Comparison of ENCODE assay signal across 1 cellular context in genomic region chr3:78176869-78177268, GRCh38.
A peak's percentile ranks its signal among the peaks of the same experiment; 100 is the strongest.
TF ChIP-seq lines count a peak whose summit lies in the region.

No MANE protein-coding gene starts in this region.

TF ChIP-seq in HepG2, 621 proteins besides CTCF, POLR2A, EP300 and RAD21 (continued from another document and continues in another):
- TF ChIP-seq, protein P1, sequence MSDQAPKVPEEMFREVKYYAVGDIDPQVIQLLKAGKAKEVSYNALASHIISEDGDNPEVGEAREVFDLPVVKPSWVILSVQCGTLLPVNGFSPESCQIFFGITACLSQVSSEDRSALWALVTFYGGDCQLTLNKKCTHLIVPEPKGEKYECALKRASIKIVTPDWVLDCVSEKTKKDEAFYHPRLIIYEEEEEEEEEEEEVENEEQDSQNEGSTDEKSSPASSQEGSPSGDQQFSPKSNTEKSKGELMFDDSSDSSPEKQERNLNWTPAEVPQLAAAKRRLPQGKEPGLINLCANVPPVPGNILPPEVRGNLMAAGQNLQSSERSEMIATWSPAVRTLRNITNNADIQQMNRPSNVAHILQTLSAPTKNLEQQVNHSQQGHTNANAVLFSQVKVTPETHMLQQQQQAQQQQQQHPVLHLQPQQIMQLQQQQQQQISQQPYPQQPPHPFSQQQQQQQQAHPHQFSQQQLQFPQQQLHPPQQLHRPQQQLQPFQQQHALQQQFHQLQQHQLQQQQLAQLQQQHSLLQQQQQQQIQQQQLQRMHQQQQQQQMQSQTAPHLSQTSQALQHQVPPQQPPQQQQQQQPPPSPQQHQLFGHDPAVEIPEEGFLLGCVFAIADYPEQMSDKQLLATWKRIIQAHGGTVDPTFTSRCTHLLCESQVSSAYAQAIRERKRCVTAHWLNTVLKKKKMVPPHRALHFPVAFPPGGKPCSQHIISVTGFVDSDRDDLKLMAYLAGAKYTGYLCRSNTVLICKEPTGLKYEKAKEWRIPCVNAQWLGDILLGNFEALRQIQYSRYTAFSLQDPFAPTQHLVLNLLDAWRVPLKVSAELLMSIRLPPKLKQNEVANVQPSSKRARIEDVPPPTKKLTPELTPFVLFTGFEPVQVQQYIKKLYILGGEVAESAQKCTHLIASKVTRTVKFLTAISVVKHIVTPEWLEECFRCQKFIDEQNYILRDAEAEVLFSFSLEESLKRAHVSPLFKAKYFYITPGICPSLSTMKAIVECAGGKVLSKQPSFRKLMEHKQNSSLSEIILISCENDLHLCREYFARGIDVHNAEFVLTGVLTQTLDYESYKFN (CRISPR knock-in tag; conservative IDR thresholded peaks at IDR 0.05): peak; percentile 72
- TF ChIP-seq SMYD3 (CRISPR knock-in tag; IDR thresholded peaks at IDR 0.05): no peak
- no peak for TF ChIP-seq ATF6 (CRISPR knock-in tag; conservative IDR thresholded peaks at IDR 0.05)
- TF ChIP-seq MEIS1 (CRISPR knock-in tag; IDR thresholded peaks at IDR 0.05; ENCODE audit: borderline replicate concordance): no peak; the same call in 1 of the 2 replicates
- TF ChIP-seq SYNCRIP (IDR thresholded peaks at IDR 0.05; ENCODE audit: insufficient read depth, low read depth, low read length): no peak
- no peak for TF ChIP-seq HOXA9 (CRISPR knock-in tag; IDR thresholded peaks at IDR 0.05; ENCODE audit: borderline replicate concordance)
- TF ChIP-seq, protein P2, sequence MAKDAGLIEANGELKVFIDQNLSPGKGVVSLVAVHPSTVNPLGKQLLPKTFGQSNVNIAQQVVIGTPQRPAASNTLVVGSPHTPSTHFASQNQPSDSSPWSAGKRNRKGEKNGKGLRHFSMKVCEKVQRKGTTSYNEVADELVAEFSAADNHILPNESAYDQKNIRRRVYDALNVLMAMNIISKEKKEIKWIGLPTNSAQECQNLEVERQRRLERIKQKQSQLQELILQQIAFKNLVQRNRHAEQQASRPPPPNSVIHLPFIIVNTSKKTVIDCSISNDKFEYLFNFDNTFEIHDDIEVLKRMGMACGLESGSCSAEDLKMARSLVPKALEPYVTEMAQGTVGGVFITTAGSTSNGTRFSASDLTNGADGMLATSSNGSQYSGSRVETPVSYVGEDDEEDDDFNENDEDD (CRISPR knock-in tag; IDR thresholded peaks at IDR 0.05; ENCODE audit: borderline replicate concordance): no peak
- no peak for TF ChIP-seq MATR3 (CRISPR knock-in tag; IDR thresholded peaks at IDR 0.05)
- TF ChIP-seq, protein P3, sequence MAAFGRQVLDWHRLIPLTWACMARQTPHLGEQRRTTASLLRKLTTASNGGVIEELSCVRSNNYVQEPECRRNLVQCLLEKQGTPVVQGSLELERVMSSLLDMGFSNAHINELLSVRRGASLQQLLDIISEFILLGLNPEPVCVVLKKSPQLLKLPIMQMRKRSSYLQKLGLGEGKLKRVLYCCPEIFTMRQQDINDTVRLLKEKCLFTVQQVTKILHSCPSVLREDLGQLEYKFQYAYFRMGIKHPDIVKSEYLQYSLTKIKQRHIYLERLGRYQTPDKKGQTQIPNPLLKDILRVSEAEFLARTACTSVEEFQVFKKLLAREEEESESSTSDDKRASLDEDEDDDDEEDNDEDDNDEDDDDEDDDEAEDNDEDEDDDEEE (CRISPR knock-in tag; IDR thresholded peaks at IDR 0.05): 0 out of 2 replicates have a peak, but pooled peaks have one; percentile 25
- no peak for TF ChIP-seq ZXDC (CRISPR knock-in tag; IDR thresholded peaks at IDR 0.05)
- TF ChIP-seq, protein P4, sequence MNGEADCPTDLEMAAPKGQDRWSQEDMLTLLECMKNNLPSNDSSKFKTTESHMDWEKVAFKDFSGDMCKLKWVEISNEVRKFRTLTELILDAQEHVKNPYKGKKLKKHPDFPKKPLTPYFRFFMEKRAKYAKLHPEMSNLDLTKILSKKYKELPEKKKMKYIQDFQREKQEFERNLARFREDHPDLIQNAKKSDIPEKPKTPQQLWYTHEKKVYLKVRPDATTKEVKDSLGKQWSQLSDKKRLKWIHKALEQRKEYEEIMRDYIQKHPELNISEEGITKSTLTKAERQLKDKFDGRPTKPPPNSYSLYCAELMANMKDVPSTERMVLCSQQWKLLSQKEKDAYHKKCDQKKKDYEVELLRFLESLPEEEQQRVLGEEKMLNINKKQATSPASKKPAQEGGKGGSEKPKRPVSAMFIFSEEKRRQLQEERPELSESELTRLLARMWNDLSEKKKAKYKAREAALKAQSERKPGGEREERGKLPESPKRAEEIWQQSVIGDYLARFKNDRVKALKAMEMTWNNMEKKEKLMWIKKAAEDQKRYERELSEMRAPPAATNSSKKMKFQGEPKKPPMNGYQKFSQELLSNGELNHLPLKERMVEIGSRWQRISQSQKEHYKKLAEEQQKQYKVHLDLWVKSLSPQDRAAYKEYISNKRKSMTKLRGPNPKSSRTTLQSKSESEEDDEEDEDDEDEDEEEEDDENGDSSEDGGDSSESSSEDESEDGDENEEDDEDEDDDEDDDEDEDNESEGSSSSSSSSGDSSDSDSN (CRISPR knock-in tag; IDR thresholded peaks at IDR 0.05): no peak
- TF ChIP-seq ZNF317 (CRISPR knock-in tag; IDR thresholded peaks at IDR 0.05): no peak
- TF ChIP-seq, protein P5, sequence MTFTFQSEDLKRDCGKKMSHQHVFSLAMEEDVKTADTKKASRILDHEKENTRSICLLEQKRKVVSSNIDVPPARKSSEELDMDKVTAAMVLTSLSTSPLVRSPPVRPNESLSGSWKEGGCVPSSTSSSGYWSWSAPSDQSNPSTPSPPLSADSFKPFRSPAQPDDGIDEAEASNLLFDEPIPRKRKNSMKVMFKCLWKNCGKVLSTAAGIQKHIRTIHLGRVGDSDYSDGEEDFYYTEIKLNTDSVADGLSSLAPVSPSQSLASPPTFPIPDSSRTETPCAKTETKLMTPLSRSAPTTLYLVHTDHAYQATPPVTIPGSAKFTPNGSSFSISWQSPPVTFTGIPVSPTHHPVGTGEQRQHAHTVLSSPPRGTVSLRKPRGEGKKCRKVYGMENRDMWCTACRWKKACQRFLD (CRISPR knock-in tag; IDR thresholded peaks at IDR 0.05; ENCODE audit: borderline replicate concordance): no peak
- TF ChIP-seq SMAD3 (CRISPR knock-in tag; IDR thresholded peaks at IDR 0.05): 0 out of 2 replicates have a peak, but pooled peaks have one; percentile 27
- no peak for TF ChIP-seq ZNF674 (CRISPR knock-in tag; IDR thresholded peaks at IDR 0.05; ENCODE audit: low read depth)
- TF ChIP-seq FOXA3 (CRISPR knock-in tag; IDR thresholded peaks at IDR 0.05): peak; percentile 76
- no peak for TF ChIP-seq SOX6 (IDR thresholded peaks at IDR 0.05)
- TF ChIP-seq SOX6 (CRISPR knock-in tag; IDR thresholded peaks at IDR 0.05): peak; percentile 99
- peak; percentile 48; the same call in 1 of the 2 replicates for TF ChIP-seq TGIF2 (CRISPR knock-in tag; IDR thresholded peaks at IDR 0.05)
- TF ChIP-seq NFYB (CRISPR knock-in tag; IDR thresholded peaks at IDR 0.05): no peak
- TF ChIP-seq, protein P6, sequence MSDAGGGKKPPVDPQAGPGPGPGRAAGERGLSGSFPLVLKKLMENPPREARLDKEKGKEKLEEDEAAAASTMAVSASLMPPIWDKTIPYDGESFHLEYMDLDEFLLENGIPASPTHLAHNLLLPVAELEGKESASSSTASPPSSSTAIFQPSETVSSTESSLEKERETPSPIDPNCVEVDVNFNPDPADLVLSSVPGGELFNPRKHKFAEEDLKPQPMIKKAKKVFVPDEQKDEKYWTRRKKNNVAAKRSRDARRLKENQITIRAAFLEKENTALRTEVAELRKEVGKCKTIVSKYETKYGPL (CRISPR knock-in tag; IDR thresholded peaks at IDR 0.05): no peak
- TF ChIP-seq, protein P7, sequence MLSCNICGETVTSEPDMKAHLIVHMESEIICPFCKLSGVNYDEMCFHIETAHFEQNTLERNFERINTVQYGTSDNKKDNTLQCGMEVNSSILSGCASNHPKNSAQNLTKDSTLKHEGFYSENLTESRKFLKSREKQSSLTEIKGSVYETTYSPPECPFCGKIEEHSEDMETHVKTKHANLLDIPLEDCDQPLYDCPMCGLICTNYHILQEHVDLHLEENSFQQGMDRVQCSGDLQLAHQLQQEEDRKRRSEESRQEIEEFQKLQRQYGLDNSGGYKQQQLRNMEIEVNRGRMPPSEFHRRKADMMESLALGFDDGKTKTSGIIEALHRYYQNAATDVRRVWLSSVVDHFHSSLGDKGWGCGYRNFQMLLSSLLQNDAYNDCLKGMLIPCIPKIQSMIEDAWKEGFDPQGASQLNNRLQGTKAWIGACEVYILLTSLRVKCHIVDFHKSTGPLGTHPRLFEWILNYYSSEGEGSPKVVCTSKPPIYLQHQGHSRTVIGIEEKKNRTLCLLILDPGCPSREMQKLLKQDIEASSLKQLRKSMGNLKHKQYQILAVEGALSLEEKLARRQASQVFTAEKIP (CRISPR knock-in tag; IDR thresholded peaks at IDR 0.05; ENCODE audit: borderline replicate concordance): no peak
- TF ChIP-seq ZNF550 (CRISPR knock-in tag; IDR thresholded peaks at IDR 0.05; ENCODE audit: borderline replicate concordance): no peak
- TF ChIP-seq ZNF614 (CRISPR knock-in tag; IDR thresholded peaks at IDR 0.05; ENCODE audit: borderline replicate concordance): peak; percentile 54; the same call in 1 of the 2 replicates
- no peak for TF ChIP-seq NR2C2 (CRISPR knock-in tag; IDR thresholded peaks at IDR 0.05; ENCODE audit: borderline replicate concordance)
- TF ChIP-seq TMF1 (CRISPR knock-in tag; IDR thresholded peaks at IDR 0.05; ENCODE audit: low read depth): no peak
- TF ChIP-seq, protein P8, sequence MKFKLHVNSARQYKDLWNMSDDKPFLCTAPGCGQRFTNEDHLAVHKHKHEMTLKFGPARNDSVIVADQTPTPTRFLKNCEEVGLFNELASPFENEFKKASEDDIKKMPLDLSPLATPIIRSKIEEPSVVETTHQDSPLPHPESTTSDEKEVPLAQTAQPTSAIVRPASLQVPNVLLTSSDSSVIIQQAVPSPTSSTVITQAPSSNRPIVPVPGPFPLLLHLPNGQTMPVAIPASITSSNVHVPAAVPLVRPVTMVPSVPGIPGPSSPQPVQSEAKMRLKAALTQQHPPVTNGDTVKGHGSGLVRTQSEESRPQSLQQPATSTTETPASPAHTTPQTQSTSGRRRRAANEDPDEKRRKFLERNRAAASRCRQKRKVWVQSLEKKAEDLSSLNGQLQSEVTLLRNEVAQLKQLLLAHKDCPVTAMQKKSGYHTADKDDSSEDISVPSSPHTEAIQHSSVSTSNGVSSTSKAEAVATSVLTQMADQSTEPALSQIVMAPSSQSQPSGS (CRISPR knock-in tag; IDR thresholded peaks at IDR 0.05): no peak
- no peak for TF ChIP-seq KMT2A (CRISPR knock-in tag; IDR thresholded peaks at IDR 0.05)
- TF ChIP-seq ZNF589 (CRISPR knock-in tag; conservative IDR thresholded peaks at IDR 0.05): no peak
- peak; percentile 33; the same call in 1 of the 2 replicates for TF ChIP-seq ZNF12 (CRISPR knock-in tag; IDR thresholded peaks at IDR 0.05)
- TF ChIP-seq MLLT10 (CRISPR knock-in tag; IDR thresholded peaks at IDR 0.05): no peak
- no peak for TF ChIP-seq DMAP1 (CRISPR knock-in tag; IDR thresholded peaks at IDR 0.05)
- TF ChIP-seq PBX2 (CRISPR knock-in tag; IDR thresholded peaks at IDR 0.05): no peak
- TF ChIP-seq ZZZ3 (CRISPR knock-in tag; IDR thresholded peaks at IDR 0.05; ENCODE audit: borderline replicate concordance): no peak
- no peak for TF ChIP-seq BORCS8-MEF2B (CRISPR knock-in tag; IDR thresholded peaks at IDR 0.05)
- no peak for TF ChIP-seq ZNF639 (CRISPR knock-in tag; conservative IDR thresholded peaks at IDR 0.05)
- no peak for TF ChIP-seq MAZ (IDR thresholded peaks at IDR 0.05; ENCODE audit: borderline replicate concordance, low read depth, low read length)
- TF ChIP-seq MAZ (CRISPR knock-in tag; IDR thresholded peaks at IDR 0.05; ENCODE audit: low read depth): no peak
- no peak for TF ChIP-seq ZNF543 (CRISPR knock-in tag; IDR thresholded peaks at IDR 0.05)
- 0 out of 2 replicates have a peak, but pooled peaks have one; percentile 46 for TF ChIP-seq ZNF557 (CRISPR knock-in tag; IDR thresholded peaks at IDR 0.05)
- no peak for TF ChIP-seq ZNF234 (CRISPR knock-in tag; conservative IDR thresholded peaks at IDR 0.05)
- TF ChIP-seq KAT7 (CRISPR knock-in tag; IDR thresholded peaks at IDR 0.05; ENCODE audit: borderline replicate concordance): no peak
